In genomic region chr6:142885182-142885867, GRCh38 we compare ENCODE assay signal across 7 cellular contexts. TPM values are rescaled to one million over a fixed set of nuclear protein-coding genes. Genes with fewer than 3 reads are reported as not detected.
DNase-seq lines count a peak whose midpoint lies in the region; ATAC-seq, FAIRE-seq and TF ChIP-seq lines count a peak whose summit lies in the region.

No MANE protein-coding gene starts in this region.

- no peaks in the 10 kb centered on the region for H3K9me3 Mint-ChIP-seq in activated CD4-positive, alpha-beta memory T cell treated with anti-CD3 and anti-CD28 coated beads for 36 hours

- H3K27ac ChIP-seq in HEK293 (ENCODE audit: extremely low read depth, low read depth, low read length) = peak overlapping the region; percentile 32; the same call in 1 of the 2 replicates
- H3K27ac ChIP-seq in endothelial cell of umbilical vein (ENCODE audit: insufficient read depth, low read depth, low read length) = peak overlapping the region; percentile 89
- peak overlapping the region; percentile 37 for H3K27ac ChIP-seq in muscle layer of colon (ENCODE audit: low read depth, low read length)
- H3K27ac ChIP-seq in upper lobe of left lung = peak overlapping the region; percentile 28 to 77 (median 56)

- TF ChIP-seq EP300 in upper lobe of left lung (IDR thresholded peaks at IDR 0.05) = peak; percentile 39 to 96 (median 75)

- H3K36me3 Mint-ChIP-seq in activated CD4-positive, alpha-beta memory T cell treated with anti-CD3 and anti-CD28 coated beads for 36 hours = peaks cover 5% of the 10 kb centered on the region

- H3K27ac Mint-ChIP-seq in activated CD4-positive, alpha-beta memory T cell treated with anti-CD3 and anti-CD28 coated beads for 36 hours = peak overlapping the region; percentile 97

- no peaks in the 10 kb centered on the region for H3K9me3 ChIP-seq in HEK293 (ENCODE audit: control insufficient read depth, insufficient read depth, low read depth, low read length)
- H3K9me3 ChIP-seq in endothelial cell of umbilical vein (replicated peaks; ENCODE audit: control insufficient read depth, insufficient read depth, low read length) = no peaks in the 10 kb centered on the region
- no peaks in the 10 kb centered on the region for H3K9me3 ChIP-seq in muscle layer of colon (ENCODE audit: low read length)
- no peaks in the 10 kb centered on the region for H3K9me3 ChIP-seq in upper lobe of left lung

- TF ChIP-seq POLR2A in endothelial cell of umbilical vein (IDR thresholded peaks at IDR 0.05; ENCODE audit: low read depth, low read length) = peak; percentile 49
- TF ChIP-seq POLR2A in upper lobe of left lung (IDR thresholded peaks at IDR 0.05) = no peak

- no peaks in the 10 kb centered on the region for H3K79me2 ChIP-seq in endothelial cell of umbilical vein (ENCODE audit: control insufficient read depth, insufficient read depth, low read length)

- no peaks in the 10 kb centered on the region for H4K20me1 ChIP-seq in endothelial cell of umbilical vein (replicated peaks; ENCODE audit: control insufficient read depth, extremely low read depth, insufficient read depth, low read length)

- H3K36me3 ChIP-seq in HEK293 (ENCODE audit: control insufficient read depth in 2 of 2, insufficient read depth in 1 of 2, low read length in 2 of 2) (no peaks in the 10 kb centered on the region), endothelial cell of umbilical vein (ENCODE audit: control insufficient read depth in 2 of 2, extremely low read depth in 1 of 2, insufficient read depth in 2 of 2, low read length in 2 of 2) (no peaks in the 10 kb centered on the region), muscle layer of colon (ENCODE audit: insufficient read depth, low read length) (no peaks in the 10 kb centered on the region), upper lobe of left lung (no peaks in the 10 kb centered on the region)

- FAIRE-seq in endothelial cell of umbilical vein (lab: Jason Lieb, UNC) = peak; percentile 81

- H3K9ac ChIP-seq in endothelial cell of umbilical vein (replicated peaks; ENCODE audit: extremely low read depth, insufficient read depth, low read length) = peak overlapping the region; percentile 67
- no peak overlapping the region for H3K9ac ChIP-seq in muscle layer of colon (ENCODE audit: low read length)

- no peak for TF ChIP-seq CTCF in HEK293 (tag by site-specific recombination; IDR thresholded peaks at IDR 0.05)
- TF ChIP-seq CTCF in endothelial cell of umbilical vein (IDR thresholded peaks at IDR 0.05; ENCODE audit: extremely low read depth in 1 of 2, insufficient read depth in 1 of 2, low read depth in 1 of 2, low read length in 2 of 2) = no peak
- no peak for TF ChIP-seq CTCF in upper lobe of left lung (IDR thresholded peaks at IDR 0.05)

- peaks cover 89% of the 10 kb centered on the region for H3K4me1 Mint-ChIP-seq in activated CD4-positive, alpha-beta memory T cell treated with anti-CD3 and anti-CD28 coated beads for 36 hours (ENCODE audit: low read depth)

- H3K4me1 ChIP-seq in HEK293 (ENCODE audit: control insufficient read depth, insufficient read depth, low read length) (peaks cover 11% of the 10 kb centered on the region), endothelial cell of umbilical vein (ENCODE audit: control insufficient read depth, extremely low read depth, insufficient read depth, low read length) (peaks cover 16% of the 10 kb centered on the region), muscle layer of colon (ENCODE audit: insufficient read depth, low read length) (peaks cover 21% of the 10 kb centered on the region), upper lobe of left lung (peaks cover 16 to 33% (median 24%) of the 10 kb centered on the region in 4 donors)

- 18% methylated on average over 10 of the region's 10 CpGs for WGBS in upper lobe of left lung, 2 donors

- ATAC-seq in GM18502 (IDR thresholded peaks at IDR 0.05; ENCODE audit: poor library complexity, unreplicated experiment) = peak; percentile 80
- peak; percentile 82 to 90 for ATAC-seq in upper lobe of left lung (ENCODE audit: low FRiP score in 2 of 2)

- H3K27me3 Mint-ChIP-seq in activated CD4-positive, alpha-beta memory T cell treated with anti-CD3 and anti-CD28 coated beads for 36 hours = no peaks in the 10 kb centered on the region

- H3K4me2 ChIP-seq in endothelial cell of umbilical vein (ENCODE audit: insufficient read depth, low read length) = peak overlapping the region; percentile 40

- peak; percentile 100 for DNase-seq in M059J (ENCODE audit: low read depth)
- DNase-seq in activated CD4-positive, alpha-beta memory T cell treated with anti-CD3 and anti-CD28 coated beads for 36 hours = peak; percentile 50
- peak; percentile 98 for DNase-seq in endothelial cell of umbilical vein (ENCODE audit: low read depth, low spot score)
- peak in 1 of 2 donors; percentile 60 for DNase-seq in upper lobe of left lung

- dilution Hi-C loops in endothelial cell of umbilical vein (cut with MboI; ENCODE audit: extremely low pct_ligation_motif_present, low sequenced_read_pairs) = no loop called here

- POLR2A ChIA-PET in HEK293 (lab: Yijun Ruan, JAX) = interaction anchor here (0.7 to 1.5 kb wide), 5 partner anchors 13 to 334 kb away, joined by 3 to 4 read pairs (median 4); partner anchors contain the start of gene HIVEP2
- POLR2A ChIA-PET in activated CD4-positive, alpha-beta memory T cell treated with anti-CD3 and anti-CD28 coated beads for 36 hours (lab: Charles Lee) = interaction anchor here (0.6 to 2.1 kb wide), 16 partner anchors 9 to 255 kb away, joined by 3 to 11 read pairs (median 4); no protein-coding TSS in a partner anchor
- POLR2A ChIA-PET in endothelial cell of umbilical vein (lab: Charles Lee) = interaction anchor here (1.0 kb wide), 1 partner anchor 61 kb away, joined by 3 read pairs; no protein-coding TSS in a partner anchor

- intact Hi-C loops in activated CD4-positive, alpha-beta memory T cell treated with anti-CD3 and anti-CD28 coated beads for 36 hours (cut with micrococcal nuclease) = loop anchor here (1.0 to 5.0 kb wide), 8 partner anchors 13 to 83 kb away; no protein-coding TSS in a partner anchor
- intact Hi-C loops in endothelial cell of umbilical vein (cut with micrococcal nuclease) = loop anchor here (1.0 to 2.0 kb wide), 7 partner anchors 17 to 192 kb away; partner anchors contain the start of gene AIG1

- H3K27me3 ChIP-seq in endothelial cell of umbilical vein (ENCODE audit: control insufficient read depth in 2 of 2, insufficient read depth in 2 of 2, low read length in 2 of 2) = no peaks in the 10 kb centered on the region
- H3K27me3 ChIP-seq in muscle layer of colon (ENCODE audit: control insufficient read depth in 1 of 2, insufficient read depth in 2 of 2, low read length in 2 of 2) = no peaks in the 10 kb centered on the region
- H3K27me3 ChIP-seq in upper lobe of left lung = no peaks in the 10 kb centered on the region

- no peaks in the 10 kb centered on the region for H3K9me1 ChIP-seq in endothelial cell of umbilical vein (replicated peaks; ENCODE audit: control insufficient read depth, extremely low read depth, insufficient read depth, low read length)

- BruUV-seq in endothelial cell of umbilical vein (replicated peaks; lab: Mats Ljungman, UMichigan) = no TSS peak

- H3K4me3 ChIP-seq in HEK293 (ENCODE audit: low read depth, low read length) (peak overlapping the region; percentile 24), endothelial cell of umbilical vein (replicated peaks in 1 of 3; ENCODE audit: insufficient read depth in 1 of 3, low read depth in 1 of 3, low read length in 3 of 3) (peak overlapping the region in 2 of 3 experiments; percentile 1 to 9), muscle layer of colon (ENCODE audit: low read depth in 1 of 2, low read length in 2 of 2) (peak overlapping the region; percentile 28 to 51), upper lobe of left lung (peak overlapping the region in 3 of 4 donors; percentile 25 to 41 (median 29))

- CTCF ChIA-PET in HEK293 (lab: Yijun Ruan, JAX) (interaction anchor here (0.6 to 2.4 kb wide), 9 partner anchors 11 to 562 kb away, joined by 3 to 12 read pairs (median 4); no protein-coding TSS in a partner anchor), endothelial cell of umbilical vein (lab: Charles Lee) (interaction anchor here (0.7 to 4.9 kb wide), 12 partner anchors 12 to 1813 kb away, joined by 3 to 25 read pairs (median 4); no protein-coding TSS in a partner anchor)
- CTCF ChIA-PET in activated CD4-positive, alpha-beta memory T cell treated with anti-CD3 and anti-CD28 coated beads for 36 hours (lab: Charles Lee) = interaction anchor here (0.6 to 2.3 kb wide), 7 partner anchors 15 to 193 kb away, joined by 3 to 9 read pairs (median 3); no protein-coding TSS in a partner anchor

- no peak overlapping the region for H2AFZ ChIP-seq in endothelial cell of umbilical vein (ENCODE audit: low read depth, low read length)

- peak overlapping the region; percentile 93 for H3K4me3 Mint-ChIP-seq in activated CD4-positive, alpha-beta memory T cell treated with anti-CD3 and anti-CD28 coated beads for 36 hours

TF ChIP-seq in HEK293, 187 proteins besides CTCF, POLR2A, EP300 and RAD21 (continues in another document):
- TF ChIP-seq ZNF521 (tag by site-specific recombination; IDR thresholded peaks at IDR 0.05) = no peak
- TF ChIP-seq ZNF335 (tag by site-specific recombination; conservative IDR thresholded peaks at IDR 0.05) = no peak; the same call in none of the 2 replicates

TF ChIP-seq in endothelial cell of umbilical vein, 7 proteins besides CTCF, POLR2A, EP300 and RAD21 (continues in another document):
- TF ChIP-seq MYC (IDR thresholded peaks at IDR 0.05; ENCODE audit: low read depth, low read length) (no peak), GATA2 (IDR thresholded peaks at IDR 0.05; ENCODE audit: insufficient read depth, insufficient read length, low read depth, low read length) (peak; percentile 75), FOS (IDR thresholded peaks at IDR 0.05; ENCODE audit: borderline replicate concordance, insufficient read depth, low read length) (peak; percentile 93), JUN (IDR thresholded peaks at IDR 0.05; ENCODE audit: borderline replicate concordance, insufficient read depth, insufficient read length, low read depth) (peak; percentile 96), MAX (IDR thresholded peaks at IDR 0.05; ENCODE audit: insufficient read depth, insufficient read length) (no peak)

RNA-seq across cellular contexts. Expression of gene HIVEP2, which starts 59.7 kb away (rescaled TPM):
- 7.6 and 14.6 TPM in 2 replicates for total RNA-seq in M059J (2014; rRNA removed; shearing (Covaris generic))
- 10 to 100 TPM; 24.3 to 25.1 TPM for total RNA-seq in activated CD4-positive, alpha-beta memory T cell treated with anti-CD3 and anti-CD28 coated beads for 36 hours
- 4.7 and 5.2 TPM in 2 replicates for total RNA-seq in endothelial cell of umbilical vein
- 0.86 and 1.3 TPM in 2 replicates for polyA plus RNA-seq in endothelial cell of umbilical vein
- polyA plus RNA-seq in endothelial cell of umbilical vein (2011; cell fraction: cytosol; rRNA removed) = 1.3 TPM in 2 replicates
- 2.4 and 2.9 TPM in 2 replicates for polyA plus RNA-seq in endothelial cell of umbilical vein (2011; cell fraction: nucleus; rRNA removed)
- polyA plus RNA-seq in endothelial cell of umbilical vein (2012) = 2.7 and 3.0 TPM in 2 replicates
- polyA minus RNA-seq in endothelial cell of umbilical vein = 4.3 and 4.9 TPM in 2 replicates
- polyA minus RNA-seq in endothelial cell of umbilical vein (2011; cell fraction: cytosol; rRNA and poly(A)+ RNA removed) = 2.6 TPM
- 5.4 and 5.8 TPM in 2 replicates for polyA minus RNA-seq in endothelial cell of umbilical vein (2011; cell fraction: nucleus; rRNA and poly(A)+ RNA removed)
- 10 to 100 TPM; 10.4 to 32.5 (median 19.6) TPM for total RNA-seq in upper lobe of left lung

Comparison
In these comparisons a context has a peak if more than half of its experiments do, and no peak if none do; other contexts are left out.
1. H3K27ac ChIP-seq: peak in every context shown above with its lines; median percentile 89 in endothelial cell of umbilical vein; 56 in upper lobe of left lung; 37 in muscle layer of colon; 32 in HEK293.